16 cellular contexts compared by ENCODE assay signal in the genomic region with DNA sequence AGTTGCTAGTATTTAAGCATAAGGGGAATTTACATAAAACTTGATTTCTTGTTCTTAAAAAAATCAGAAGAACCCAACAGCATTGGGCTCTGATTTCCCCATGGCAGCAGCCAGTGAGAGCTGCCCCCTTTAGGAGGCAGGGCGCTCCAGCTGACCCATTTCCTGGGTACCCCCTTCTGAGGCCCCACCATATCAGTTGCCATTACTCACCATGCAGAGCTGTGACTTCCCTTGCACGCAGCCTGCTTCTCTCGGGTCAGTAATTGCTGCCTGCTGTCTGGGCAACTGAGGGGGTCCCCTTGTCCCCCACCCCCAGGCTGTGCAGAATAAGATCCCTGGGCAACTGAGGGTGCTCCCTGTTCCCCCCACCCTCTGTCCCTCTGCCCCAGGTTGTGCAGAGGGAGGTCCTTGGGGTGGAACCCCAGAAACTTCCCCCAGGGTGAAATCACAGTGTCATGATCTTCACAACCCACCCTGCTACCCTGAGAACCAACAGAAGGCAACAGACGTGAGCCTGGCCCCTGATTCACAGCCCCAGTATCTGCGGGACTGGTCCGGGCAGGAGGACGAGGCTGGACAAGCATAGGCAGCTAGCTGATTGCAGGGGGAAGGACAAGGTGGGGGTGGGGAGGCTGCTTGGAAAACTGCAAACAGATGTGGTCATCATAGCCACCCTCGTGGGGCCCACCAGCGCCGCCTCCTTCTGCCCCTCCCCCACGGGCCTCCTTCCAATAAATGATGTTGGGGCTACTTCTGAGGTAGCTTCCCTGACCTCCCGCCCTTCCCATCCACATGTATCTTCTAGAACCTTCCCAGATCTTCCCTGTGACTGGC. TPM values are rescaled to one million over a fixed set of nuclear protein-coding genes. Genes with fewer than 3 reads are reported as not detected.
A peak's percentile ranks its signal among the peaks of the same experiment; 100 is the strongest.
DNase-seq lines count a peak whose midpoint lies in the region; ATAC-seq, FAIRE-seq and TF ChIP-seq lines count a peak whose summit lies in the region.
"Had no signal": no experiment of that assay in that cellular context is flagged by ENCODE, and none has a peak within 500 bp of the region (broad histone marks: within the 10 kb centered on the region; RNA-seq: fewer than 3 reads in every experiment).

No MANE protein-coding gene starts in this region.

- intact Hi-C loops in Right ventricle myocardium inferior (cut with DNase I) = no loop called here
- intact Hi-C loops in uterus (cut with DNase I; ENCODE audit: low total_unique reads) = no loop called here

- H3K79me1 ChIP-seq in mesendoderm (ENCODE audit: low read length) = no peaks in the 10 kb centered on the region

- no peak for FAIRE-seq in GM12891 (lab: Jason Lieb, UNC)
- FAIRE-seq: GM12892, TTC549 had no signal

- no peaks in the 10 kb centered on the region for H3K9me3 Mint-ChIP-seq in activated CD8-positive, alpha-beta T cell treated with anti-CD3 and anti-CD28 coated beads, Interleukin-2, amount 10 ng/mL, durations not matched to agents 7 days and 5 days (ENCODE audit: insufficient read depth)
- H3K9me3 Mint-ChIP-seq: natural killer cell treated with Interleukin-12 subunit alpha and Interleukin-12 subunit beta and Interleukin-15 and Interleukin-18, amount 100 ng/mL, for 72 hours had no signal

- no peaks in the 10 kb centered on the region for H3K36me3 Mint-ChIP-seq in activated CD8-positive, alpha-beta T cell treated with anti-CD3 and anti-CD28 coated beads, Interleukin-2, amount 10 ng/mL, durations not matched to agents 7 days and 5 days (ENCODE audit: low read depth)
- H3K36me3 Mint-ChIP-seq: natural killer cell treated with Interleukin-12 subunit alpha and Interleukin-12 subunit beta and Interleukin-15 and Interleukin-18, amount 100 ng/mL, for 72 hours had no signal

- TF ChIP-seq POLR2A in uterus (IDR thresholded peaks at IDR 0.05) (no peak), GM12891 (IDR thresholded peaks at IDR 0.05; ENCODE audit: low read depth, low read length) (no peak)

- H3K36me3 ChIP-seq in right atrium auricular region (no peaks in the 10 kb centered on the region), mesendoderm (ENCODE audit: control insufficient read depth, insufficient read depth, low read length) (no peaks in the 10 kb centered on the region), uterus (no peaks in the 10 kb centered on the region)

- H2BK120ac ChIP-seq in mesendoderm (ENCODE audit: low read depth, low read length) = no peak overlapping the region

- no peaks in the 10 kb centered on the region for H3K4me1 Mint-ChIP-seq in activated CD8-positive, alpha-beta T cell treated with anti-CD3 and anti-CD28 coated beads, Interleukin-2, amount 10 ng/mL, durations not matched to agents 7 days and 5 days (ENCODE audit: low read depth)

- POLR2A ChIA-PET in activated CD8-positive, alpha-beta T cell treated with anti-CD3 and anti-CD28 coated beads, Interleukin-2, amount 10 ng/mL, durations not matched to agents 7 days and 5 days (lab: Charles Lee) = no interaction called here

- no peak overlapping the region for H3K4ac ChIP-seq in mesendoderm (ENCODE audit: low read depth, low read length)

- H3K79me2 ChIP-seq in mesendoderm (ENCODE audit: control insufficient read depth, insufficient read depth, low read length) = no peaks in the 10 kb centered on the region

- peak overlapping the region; percentile 69 for H3K56ac ChIP-seq in mesendoderm (ENCODE audit: low read length)

- H3K9me3 ChIP-seq in right atrium auricular region = no peaks in the 10 kb centered on the region
- no peaks in the 10 kb centered on the region for H3K9me3 ChIP-seq in uterus

- H3K23ac ChIP-seq in mesendoderm (ENCODE audit: low read length) = no peak overlapping the region

- CTCF ChIA-PET in activated CD8-positive, alpha-beta T cell treated with anti-CD3 and anti-CD28 coated beads, Interleukin-2, amount 10 ng/mL, durations not matched to agents 7 days and 5 days (lab: Charles Lee) = no interaction called here

- no CpG with 5 or more reads among the region's 12 CpGs for WGBS in mesendoderm (ENCODE audit: extremely low coverage, insufficient coverage, low lambda C conversion rate)

- peaks cover 0 to 15% of the 10 kb centered on the region in 2 donors for H3K4me1 ChIP-seq in right atrium auricular region
- H3K4me1 ChIP-seq in mesendoderm (ENCODE audit: control insufficient read depth, low read depth, low read length) = peaks cover 20% of the 10 kb centered on the region
- no peaks in the 10 kb centered on the region for H3K4me1 ChIP-seq in uterus

- H2AK5ac ChIP-seq in mesendoderm (ENCODE audit: low read length) = peak overlapping the region; percentile 83

- no peak overlapping the region for H4K5ac ChIP-seq in mesendoderm (ENCODE audit: low read length)

- no peak overlapping the region for H3K27ac ChIP-seq in right atrium auricular region
- H3K27ac ChIP-seq in mesendoderm (ENCODE audit: low read depth, low read length) = no peak overlapping the region
- peak overlapping the region in 1 of 2 donors; percentile 49 for H3K27ac ChIP-seq in uterus

- H3K27me3 ChIP-seq in right atrium auricular region = no peaks in the 10 kb centered on the region
- no peaks in the 10 kb centered on the region for H3K27me3 ChIP-seq in mesendoderm (ENCODE audit: insufficient read depth, low read length, poor library complexity)
- no peaks in the 10 kb centered on the region for H3K27me3 ChIP-seq in uterus

- no peak overlapping the region for H2BK15ac ChIP-seq in mesendoderm (replicated peaks; ENCODE audit: low read depth)

- H3K4me3 ChIP-seq in right atrium auricular region (no peak overlapping the region), epithelial cell of esophagus (ENCODE audit: low read length) (no peak overlapping the region), mesendoderm (ENCODE audit: low read length) (no peak overlapping the region), uterus (no peak overlapping the region)

- H4K8ac ChIP-seq in mesendoderm (ENCODE audit: low read depth, low read length) = no peak overlapping the region

- peak overlapping the region; percentile 27 for H2BK5ac ChIP-seq in mesendoderm (ENCODE audit: low read length)

- peaks cover 6% of the 10 kb centered on the region for H3K27me3 Mint-ChIP-seq in activated CD8-positive, alpha-beta T cell treated with anti-CD3 and anti-CD28 coated beads, Interleukin-2, amount 10 ng/mL, durations not matched to agents 7 days and 5 days (ENCODE audit: low read depth)

- peak; percentile 41 for ATAC-seq in Right ventricle myocardium inferior
- no peak for ATAC-seq in activated CD8-positive, alpha-beta T cell treated with anti-CD3 and anti-CD28 coated beads, Interleukin-2, amount 10 ng/mL, durations not matched to agents 7 days and 5 days
- ATAC-seq: HCT116; left colon; natural killer cell treated with Interleukin-12 subunit alpha and Interleukin-12 subunit beta and Interleukin-15 and Interleukin-18, amount 100 ng/mL, for 72 hours had no signal

- no peak overlapping the region for H3K27ac Mint-ChIP-seq in activated CD8-positive, alpha-beta T cell treated with anti-CD3 and anti-CD28 coated beads, Interleukin-2, amount 10 ng/mL, durations not matched to agents 7 days and 5 days
- H3K27ac Mint-ChIP-seq: natural killer cell treated with Interleukin-12 subunit alpha and Interleukin-12 subunit beta and Interleukin-15 and Interleukin-18, amount 100 ng/mL, for 72 hours had no signal

- no peak overlapping the region for H3K4me3 Mint-ChIP-seq in activated CD8-positive, alpha-beta T cell treated with anti-CD3 and anti-CD28 coated beads, Interleukin-2, amount 10 ng/mL, durations not matched to agents 7 days and 5 days
- H3K4me3 Mint-ChIP-seq: natural killer cell treated with Interleukin-12 subunit alpha and Interleukin-12 subunit beta and Interleukin-15 and Interleukin-18, amount 100 ng/mL, for 72 hours had no signal

- DNase-seq in Right ventricle myocardium inferior (ENCODE audit: missing footprints) (peak; percentile 65), right atrium auricular region (ENCODE audit: low spot score) (no peak), epithelial cell of esophagus (ENCODE audit: low read depth) (peak; percentile 94), mesendoderm (peak; percentile 40), uterus (peak; percentile 69 to 76), UCSD-AML1 (lab: John Stamatoyannopoulos, UW; ENCODE audit: unreplicated experiment) (no peak), GM12891 (ENCODE audit: insufficient read length, low spot score) (no peak)
- no peak for DNase-seq in activated CD8-positive, alpha-beta T cell treated with anti-CD3 and anti-CD28 coated beads, Interleukin-2, amount 10 ng/mL, durations not matched to agents 7 days and 5 days
- DNase-seq: activated naive CD4-positive, alpha-beta T cell treated with anti-CD3 and anti-CD28 coated beads, Interleukin-2, amount 50 U/mL, for 16 hours; DMS53; left colon; NCI-H524 had no signal

- TF ChIP-seq CTCF in right atrium auricular region (IDR thresholded peaks at IDR 0.05) (no peak), epithelial cell of esophagus (IDR thresholded peaks at IDR 0.05; ENCODE audit: insufficient read depth, low read depth, low read length, missing control alignments) (no peak), uterus (IDR thresholded peaks at IDR 0.05) (no peak)

- no peak overlapping the region for H3K18ac ChIP-seq in mesendoderm (ENCODE audit: low read length)

- no peak overlapping the region for H3K9ac ChIP-seq in mesendoderm (ENCODE audit: low read length)

- H3K4me2 ChIP-seq in mesendoderm (ENCODE audit: low read length) = no peak overlapping the region

TF ChIP-seq in GM12891, 5 proteins besides CTCF, POLR2A, EP300 and RAD21:
- TF ChIP-seq POLR2AphosphoS5 (IDR thresholded peaks at IDR 0.05; ENCODE audit: low read depth, low read length) (no peak), PAX5 (IDR thresholded peaks at IDR 0.05; ENCODE audit: insufficient read depth, low read length, severe bottlenecking) (no peak), TAF1 (IDR thresholded peaks at IDR 0.05; ENCODE audit: low read depth, low read length) (no peak), POU2F2 (IDR thresholded peaks at IDR 0.05; ENCODE audit: low read depth, low read length) (no peak), SPI1 (IDR thresholded peaks at IDR 0.05; ENCODE audit: low read depth, low read length) (no peak)
TF ChIP-seq in GM12891: peak in this region for 0.

RNA-seq across cellular contexts. Expression of a gene that starts 12.0 kb away (rescaled TPM):
- total RNA-seq in Right ventricle myocardium inferior (58.8 TPM), right atrium auricular region (10 to 100 TPM; 35.4 to 56.0 TPM), uterus (100 to 1,000 TPM in 1 of 4 donors, 10 to 100 TPM in 3; 26.6 to 131 (median 70.7) TPM)
- polyA plus RNA-seq in mesendoderm (2013, experiment 1 of 2) = 5.7 TPM
- polyA plus RNA-seq in mesendoderm (2013, experiment 2 of 2) = 5.1 TPM
- total RNA-seq in activated CD8-positive, alpha-beta T cell treated with anti-CD3 and anti-CD28 coated beads, Interleukin-2, amount 10 ng/mL, durations not matched to agents 7 days and 5 days = 1 to 10 TPM in 1 of 2 experiments, under 1 TPM in 1; 0.58 to 1.1 TPM
- polyA plus RNA-seq in GM12891 (2012; ENCODE audit: low read depth, missing spikeins) = 1.1 TPM

Comparison
In these comparisons a context has a peak if more than half of its experiments do, and no peak if none do; other contexts are left out.
1. DNase-seq: peak in Right ventricle myocardium inferior (single experiment), epithelial cell of esophagus (single experiment), mesendoderm (single experiment) and uterus (2 of 2); none in right atrium auricular region (single experiment), UCSD-AML1 (single experiment), activated CD8-positive, alpha-beta T cell treated with anti-CD3 and anti-CD28 coated beads, Interleukin-2, amount 10 ng/mL, durations not matched to agents 7 days and 5 days (single experiment) and GM12891 (single experiment).
2. RNA of a gene that starts 12.0 kb away (total RNA-seq): 26.6 to 131 TPM in uterus, 58.8 TPM in Right ventricle myocardium inferior (single experiment) and 35.4 to 56.0 TPM in right atrium auricular region; 0.58 to 1.1 TPM in activated CD8-positive, alpha-beta T cell treated with anti-CD3 and anti-CD28 coated beads, Interleukin-2, amount 10 ng/mL, durations not matched to agents 7 days and 5 days; every median in the first group is over 10 times any median in the second.